ENCODE assay signal across 15 cellular contexts in the genomic region with DNA sequence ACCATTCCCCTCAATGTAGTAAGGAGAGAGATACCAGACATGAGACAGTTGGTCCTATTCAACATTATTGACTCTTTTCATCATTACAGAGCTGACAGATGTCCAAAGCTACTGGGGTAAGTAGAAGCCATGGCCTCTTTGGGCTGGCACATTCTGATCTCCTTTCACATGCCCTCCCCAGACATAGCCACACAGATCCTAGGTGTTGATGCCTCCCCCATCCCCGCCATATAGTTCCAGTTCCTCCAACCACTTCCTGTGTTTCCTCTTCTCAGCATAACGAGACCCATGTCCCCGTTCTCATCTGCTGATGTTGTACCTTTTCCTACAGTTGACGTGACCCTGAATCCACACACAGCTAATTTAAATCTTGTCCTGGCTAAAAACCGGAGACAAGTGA. TPM values are rescaled to one million over a fixed set of nuclear protein-coding genes. Genes with fewer than 3 reads are reported as not detected.
DNase-seq lines count a peak whose midpoint lies in the region; FAIRE-seq and TF ChIP-seq lines count a peak whose summit lies in the region.
"Had no signal": no experiment of that assay in that cellular context is flagged by ENCODE, and none has a peak within 500 bp of the region (broad histone marks: within the 10 kb centered on the region; RNA-seq: fewer than 3 reads in every experiment).

No MANE protein-coding gene starts in this region.

- no peaks in the 10 kb centered on the region for H3K9me3 ChIP-seq in BLaER1 treated with 17β-estradiol and CSF1 and Interleukin-3, amounts not matched to agents 10 nM and 100 nM (replicated peaks in 1 of 11)
- H3K9me3 ChIP-seq: A549, BE2C had no signal

- no peak overlapping the region for H3K4me3 ChIP-seq in BLaER1 treated with 17β-estradiol and CSF1 and Interleukin-3, amounts not matched to agents 10 nM and 100 nM
- no peak overlapping the region for H3K4me3 ChIP-seq in Jurkat, Clone E6-1 (ENCODE audit: low read length)
- H3K4me3 ChIP-seq: A549, GM23338 had no signal

- no peak for TF ChIP-seq POLR2A in GM12891 (IDR thresholded peaks at IDR 0.05; ENCODE audit: low read depth, low read length)

- peak overlapping the region in 1 of 11 experiments; percentile 0; a peak in 1 of 22 replicates for H3K27ac ChIP-seq in BLaER1 treated with 17β-estradiol and CSF1 and Interleukin-3, amounts not matched to agents 10 nM and 100 nM
- H3K27ac ChIP-seq: A549 had no signal

- H3K27me3 ChIP-seq in BLaER1 treated with 17β-estradiol and CSF1 and Interleukin-3, amounts not matched to agents 10 nM and 100 nM = no peaks in the 10 kb centered on the region
- H3K27me3 ChIP-seq: BE2C had no signal

- DNase-seq in GM12891 (ENCODE audit: insufficient read length, low spot score) (no peak), UCSD-AML1 (lab: John Stamatoyannopoulos, UW; ENCODE audit: unreplicated experiment) (peak; percentile 18), NOMO-1 (lab: John Stamatoyannopoulos, UW; ENCODE audit: unreplicated experiment in 2 of 2) (no peak), KG1 (lab: John Stamatoyannopoulos, UW) (no peak), NCI-H345 treated with DMSO at 0.1 percent for 48 hours (lab: John Stamatoyannopoulos, UW; ENCODE audit: unreplicated experiment) (no peak)
- peak; percentile 27 for DNase-seq in Jurkat, Clone E6-1 (ENCODE audit: low read depth, low spot score)
- DNase-seq: BE2C; CD4-positive, CD25-positive, alpha-beta regulatory T cell; DMS53; H7; Kasumi-1 had no signal

- peak overlapping the region in 10 of 11 experiments; percentile 7 to 58 (median 28); a peak in 12 of 22 replicates for H3K4me2 ChIP-seq in BLaER1 treated with 17β-estradiol and CSF1 and Interleukin-3, amounts not matched to agents 10 nM and 100 nM
- H3K4me2 ChIP-seq: A549, GM23338 had no signal

- H3K4me1 ChIP-seq in BLaER1 treated with 17β-estradiol and CSF1 and Interleukin-3, amounts not matched to agents 10 nM and 100 nM = peaks cover 6 to 12% (median 9%) of the 10 kb centered on the region in 10 experiments; a peak in 15 of 20 replicates
- H3K4me1 ChIP-seq: BE2C had no signal

- H3K9ac ChIP-seq in BLaER1 treated with 17β-estradiol and CSF1 and Interleukin-3, amounts not matched to agents 10 nM and 100 nM = no peak overlapping the region

- no peaks in the 10 kb centered on the region for H4K20me1 ChIP-seq in BLaER1 treated with 17β-estradiol and CSF1 and Interleukin-3, amounts not matched to agents 10 nM and 100 nM

- peak; percentile 78 for FAIRE-seq in GM12891 (lab: Jason Lieb, UNC)
- FAIRE-seq: A549 had no signal

- peaks cover 0 to 46% (median 31%) of the 10 kb centered on the region in 11 experiments; a peak in 18 of 22 replicates for H3K36me3 ChIP-seq in BLaER1 treated with 17β-estradiol and CSF1 and Interleukin-3, amounts not matched to agents 10 nM and 100 nM
- H3K36me3 ChIP-seq: BE2C had no signal

TF ChIP-seq in GM12891, 5 proteins besides CTCF, POLR2A, EP300 and RAD21:
- TF ChIP-seq SPI1 (IDR thresholded peaks at IDR 0.05; ENCODE audit: low read depth, low read length) = peak; percentile 43; the same call in 1 of the 2 replicates
- no peak for TF ChIP-seq TAF1 (IDR thresholded peaks at IDR 0.05; ENCODE audit: low read depth, low read length)

RNA-seq across cellular contexts. Expression of a gene that starts 14.0 kb away (rescaled TPM):
- polyA plus RNA-seq in GM12891 (2012; ENCODE audit: low read depth, missing spikeins) = 3.6 TPM
- polyA plus RNA-seq in Jurkat, Clone E6-1 (2012; ENCODE audit: insufficient read depth, insufficient read length) = not detected

RNA-seq across cellular contexts. Expression of a gene that starts 14.4 kb away (rescaled TPM):
- 24.2 TPM for polyA plus RNA-seq in GM12891 (2012; ENCODE audit: low read depth, missing spikeins)
- 19.3 TPM for polyA plus RNA-seq in Jurkat, Clone E6-1 (2012; ENCODE audit: insufficient read depth, insufficient read length)

RNA-seq across cellular contexts. Expression of a gene that starts 29.8 kb away (rescaled TPM):
- polyA plus RNA-seq in GM12891 (2012; ENCODE audit: low read depth, missing spikeins) = not detected
- not detected for polyA plus RNA-seq in Jurkat, Clone E6-1 (2012; ENCODE audit: insufficient read depth, insufficient read length)
- polyA plus RNA-seq: A549; AG04450; CD4-positive, CD25-positive, alpha-beta regulatory T cell; GM23338 had no signal

Comparison
In these comparisons a context has a peak if more than half of its experiments do, and no peak if none do; other contexts are left out.
1. DNase-seq: peak in Jurkat, Clone E6-1 (single experiment) and UCSD-AML1 (single experiment); none in GM12891 (single experiment), NOMO-1 (0 of 2), KG1 (single experiment) and NCI-H345 treated with DMSO at 0.1 percent for 48 hours (single experiment).